Comparison of ENCODE assay signal across 8 cellular contexts in the genomic region with DNA sequence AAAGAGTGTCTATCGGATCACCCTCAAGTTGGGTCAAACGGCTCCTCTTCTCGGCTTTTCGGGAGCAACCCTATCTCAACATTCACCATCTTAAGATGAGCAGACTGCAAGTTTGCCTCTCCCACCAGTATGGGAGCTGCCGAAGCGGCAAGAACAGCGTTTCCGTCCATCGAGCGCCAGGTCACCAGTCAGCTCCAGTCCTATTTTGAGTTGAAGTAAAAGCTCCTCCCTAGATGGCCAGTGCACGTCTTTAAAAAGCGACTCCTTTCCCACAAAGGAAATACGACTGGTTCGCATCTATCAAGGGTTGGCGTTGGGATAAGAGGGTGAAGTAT. TPM values are rescaled to one million over a fixed set of nuclear protein-coding genes. Genes with fewer than 3 reads are reported as not detected.
DNase-seq lines count a peak whose midpoint lies in the region; ATAC-seq and TF ChIP-seq lines count a peak whose summit lies in the region.

No MANE protein-coding gene starts in this region.

- intact Hi-C loops in PC-3 (cut with micrococcal nuclease), result no loop called here
- intact Hi-C loops in uterus (cut with DNase I; ENCODE audit: low total_unique reads), result no loop called here

- H3K27me3 Mint-ChIP-seq in chondrocyte (ENCODE audit: low read depth), result no peaks in the 10 kb centered on the region

- no peaks in the 10 kb centered on the region for H3F3A ChIP-seq in PC-3 (ENCODE audit: low read length, unreplicated experiment)

- no peaks in the 10 kb centered on the region for H3K36me3 Mint-ChIP-seq in chondrocyte (ENCODE audit: low read depth)

- H3K4me1 ChIP-seq in PC-3 (ENCODE audit: insufficient read depth, low read length), result peaks cover 16% of the 10 kb centered on the region; the same call in 1 of the 2 replicates
- peaks cover 5 to 7% of the 10 kb centered on the region in 2 donors for H3K4me1 ChIP-seq in uterus

- H3K4me1 Mint-ChIP-seq in chondrocyte (ENCODE audit: low read depth), result peaks cover 40% of the 10 kb centered on the region

- H3K36me3 ChIP-seq in PC-3 (ENCODE audit: low read depth, low read length), result no peaks in the 10 kb centered on the region
- no peaks in the 10 kb centered on the region for H3K36me3 ChIP-seq in uterus

- ATAC-seq in HG02798 (IDR thresholded peaks at IDR 0.05; ENCODE audit: poor library complexity, unreplicated experiment), result peak; percentile 75
- ATAC-seq in PC-3, result peak; percentile 52

- H3K4me3 Mint-ChIP-seq in chondrocyte (ENCODE audit: unreplicated experiment), result peak overlapping the region; percentile 96

- peak overlapping the region; percentile 99 for H3K27ac Mint-ChIP-seq in chondrocyte (ENCODE audit: unreplicated experiment)

- H2AFZ ChIP-seq in PC-3 (ENCODE audit: low read length), result peak overlapping the region; percentile 80

- peaks cover 55% of the 10 kb centered on the region for H3K79me2 ChIP-seq in PC-3 (ENCODE audit: low read length)

- TF ChIP-seq CTCF in PC-3 (conservative IDR thresholded peaks at IDR 0.05; ENCODE audit: low read depth, low read length) (no peak), chondrocyte (IDR thresholded peaks at IDR 0.05) (peak; percentile 2), uterus (IDR thresholded peaks at IDR 0.05) (no peak)

- no peaks in the 10 kb centered on the region for H3K9me3 Mint-ChIP-seq in chondrocyte (ENCODE audit: low read depth)

- POLR2A ChIA-PET in PC-3 (lab: Charles Lee; ENCODE audit: unreplicated experiment), result interaction anchor here (0.6 to 0.7 kb wide), 5 partner anchors 10 to 726 kb away, joined by 3 to 9 read pairs (median 6); no protein-coding TSS in a partner anchor

- TSS peak; percentile 96 for BruUV-seq in PC-3 (replicated peaks; lab: Mats Ljungman, UMichigan)

- H3K9me3 ChIP-seq in PC-3 (ENCODE audit: low read length) (no peaks in the 10 kb centered on the region), uterus (no peaks in the 10 kb centered on the region)

- CTCF ChIA-PET in PC-3 (lab: Charles Lee), result interaction anchor here (0.6 kb wide), 1 partner anchor 307 kb away, joined by 4 read pairs; no protein-coding TSS in a partner anchor

- H3K9ac ChIP-seq in PC-3 (ENCODE audit: low read length), result peak overlapping the region; percentile 99

- H3K9me2 ChIP-seq in PC-3 (replicated peaks; ENCODE audit: low read length), result no peaks in the 10 kb centered on the region

- H3K27me3 ChIP-seq in PC-3 (ENCODE audit: low read length) (no peaks in the 10 kb centered on the region), uterus (no peaks in the 10 kb centered on the region)

- H3K4me3 ChIP-seq in PC-3 (ENCODE audit: low read length) (peak overlapping the region; percentile 98), uterus (peak overlapping the region; percentile 91)

- H3K27ac ChIP-seq in PC-3 (ENCODE audit: low read length), result peak overlapping the region; percentile 78
- H3K27ac ChIP-seq in uterus, result peak overlapping the region; percentile 89 to 91

- peaks cover 22% of the 10 kb centered on the region for H4K20me1 ChIP-seq in PC-3 (ENCODE audit: low read length)

- no peak for TF ChIP-seq POLR2A in uterus (IDR thresholded peaks at IDR 0.05)

- peak overlapping the region; percentile 87 for H3K4me2 ChIP-seq in PC-3 (ENCODE audit: low read length)

- peak; percentile 9 for DNase-seq in activated gamma-delta T cell (lab: John Stamatoyannopoulos, UW)
- DNase-seq in activated gamma-delta T cell treated with Interleukin-2 at 50 U/mL for 16 hours, result no peak
- no peak for DNase-seq in PC-3
- DNase-seq in chondrocyte (ENCODE audit: low spot score), result no peak
- DNase-seq in mesenteric fat pad (ENCODE audit: low spot score), result peak; percentile 90
- no peak for DNase-seq in uterus
- no peak for DNase-seq in retina

RNA-seq across cellular contexts. Expression of gene U2SURP, which starts 0.4 kb away (rescaled TPM):
- 55.6 and 81.1 TPM in 2 replicates for total RNA-seq in PC-3 (2014; rRNA removed)
- 63.0 to 72.9 TPM (median 63.7 TPM) in 3 replicates for total RNA-seq in chondrocyte
- total RNA-seq in mesenteric fat pad, result 68.2 TPM
- total RNA-seq in uterus, result 100 to 1,000 TPM in 2 of 4 donors, 10 to 100 TPM in 2; 43.3 to 178 (median 87.2) TPM

RNA-seq across cellular contexts. Expression of gene PAQR9, which starts 37.5 kb away (rescaled TPM):
- 0.12 TPM in 1 of 2 replicates, not detected in the other for total RNA-seq in PC-3 (2014; rRNA removed)
- total RNA-seq in chondrocyte, result not detected in 3 replicates
- total RNA-seq in mesenteric fat pad, result not detected
- total RNA-seq in uterus, result under 1 TPM in 1 of 4 donors, not detected in 3; 0.14 TPM

Comparison
In these comparisons a context has a peak if more than half of its experiments do, and no peak if none do; other contexts are left out.
1. DNase-seq: peak in activated gamma-delta T cell (single experiment) and mesenteric fat pad (single experiment); none in activated gamma-delta T cell treated with Interleukin-2 at 50 U/mL for 16 hours (single experiment), PC-3 (single experiment), chondrocyte (single experiment), uterus (0 of 2) and retina (single experiment).